ENCODE assay signal across 3 cellular contexts in genomic region chr2:215166505-215166904, GRCh38. TPM values are rescaled to one million over a fixed set of nuclear protein-coding genes. Genes with fewer than 3 reads are reported as not detected.
"Had no signal": no experiment of that assay in that cellular context is flagged by ENCODE, and none has a peak within 500 bp of the region (broad histone marks: within the 10 kb centered on the region; RNA-seq: fewer than 3 reads in every experiment).

No MANE protein-coding gene starts in this region.

RNA-seq across cellular contexts. Expression of gene ABCA12, which starts 28.1 kb away (rescaled TPM):
- total RNA-seq: subcutaneous adipose tissue, thyroid gland, tibial nerve had no signal
